ENCODE assay signal across 18 cellular contexts in genomic region chr5:163889369-163889768, GRCh38.
DNase-seq lines count a peak whose midpoint lies in the region; ATAC-seq and TF ChIP-seq lines count a peak whose summit lies in the region.
"Had no signal": no experiment of that assay in that cellular context is flagged by ENCODE, and none has a peak within 500 bp of the region (broad histone marks: within the 10 kb centered on the region; RNA-seq: fewer than 3 reads in every experiment).

No MANE protein-coding gene starts in this region.

- H3K27ac ChIP-seq in SJCRH30 (no peak overlapping the region), suprapubic skin (no peak overlapping the region)
- H3K27ac ChIP-seq: right lobe of liver, WERI-Rb-1 had no signal

- ATAC-seq in HG03342 (IDR thresholded peaks at IDR 0.05; ENCODE audit: unreplicated experiment) (no peak), GM18505 (IDR thresholded peaks at IDR 0.05; ENCODE audit: unreplicated experiment) (no peak)
- ATAC-seq: left ventricle myocardium superior, right lobe of liver had no signal

- H3K36me3 ChIP-seq in SJCRH30 (no peaks in the 10 kb centered on the region), suprapubic skin (no peaks in the 10 kb centered on the region)
- H3K36me3 ChIP-seq: right lobe of liver, WERI-Rb-1 had no signal

- no peak overlapping the region for H3K4me3 ChIP-seq in AG09309 (ENCODE audit: control insufficient read depth, low read depth, low read length)
- no peak overlapping the region for H3K4me3 ChIP-seq in HFF-Myc (replicated peaks; ENCODE audit: low read depth, low read length)
- H3K4me3 ChIP-seq in fibroblast of the aortic adventitia (ENCODE audit: low read depth, low read length), result no peak overlapping the region
- H3K4me3 ChIP-seq in SJCRH30, result no peak overlapping the region
- no peak overlapping the region for H3K4me3 ChIP-seq in suprapubic skin
- H3K4me3 ChIP-seq: right lobe of liver had no signal

- peak; percentile 80 for DNase-seq in AG09309 (ENCODE audit: low read depth)
- DNase-seq in HFF-Myc (ENCODE audit: extremely low read depth, low read depth), result peak; percentile 3
- peak; percentile 26 for DNase-seq in SKM-1 treated with dmso at 0.1 percent for 144 hours (lab: John Stamatoyannopoulos, UW; ENCODE audit: unreplicated experiment)
- peak; percentile 89 for DNase-seq in fibroblast of the aortic adventitia (ENCODE audit: low read depth)
- DNase-seq in SJCRH30, result no peak
- DNase-seq in suprapubic skin (ENCODE audit: low spot score in 2 of 2), result no peak
- DNase-seq: ACHN; activated CD4-positive, alpha-beta memory T cell treated with anti-CD3 and anti-CD28 coated beads, Interleukin-2, amount 10 ng/mL, durations not matched to agents 7 days and 5 days; activated T-cell treated with anti-CD3 and anti-CD28 coated beads, Interleukin-2, amount 50 U/mL, for 48 hours; effector memory CD4-positive, alpha-beta T cell; KBM-7; left ventricle myocardium superior; NCI-H1417; NCI-H82; right lobe of liver; WERI-Rb-1 had no signal

- no peaks in the 10 kb centered on the region for H3K27me3 ChIP-seq in SJCRH30
- H3K27me3 ChIP-seq in suprapubic skin, result no peaks in the 10 kb centered on the region
- H3K27me3 ChIP-seq: right lobe of liver had no signal

- TF ChIP-seq POLR2A in suprapubic skin (IDR thresholded peaks at IDR 0.05) (no peak), GM18505 (IDR thresholded peaks at IDR 0.05; ENCODE audit: borderline replicate concordance, extremely low read depth, insufficient read depth, insufficient read length) (no peak)

- H3K9me3 ChIP-seq in SJCRH30 (replicated peaks) (no peaks in the 10 kb centered on the region), suprapubic skin (peaks cover 4% of the 10 kb centered on the region)
- H3K9me3 ChIP-seq: right lobe of liver had no signal

- no peak for TF ChIP-seq EP300 in suprapubic skin (IDR thresholded peaks at IDR 0.05)

- H3K4me1 ChIP-seq in SJCRH30, result no peaks in the 10 kb centered on the region
- H3K4me1 ChIP-seq in suprapubic skin, result no peaks in the 10 kb centered on the region
- H3K4me1 ChIP-seq: right lobe of liver had no signal

- TF ChIP-seq CTCF in AG09309 (IDR thresholded peaks at IDR 0.05; ENCODE audit: control insufficient read depth, insufficient read depth, low read depth, low read length, missing control alignments) (no peak), HFF-Myc (IDR thresholded peaks at IDR 0.05; ENCODE audit: low read depth, low read length, missing control alignments) (no peak), fibroblast of the aortic adventitia (IDR thresholded peaks at IDR 0.05; ENCODE audit: insufficient read depth, low read length) (no peak), suprapubic skin (IDR thresholded peaks at IDR 0.05) (no peak)

Comparison
In these comparisons a context has a peak if more than half of its experiments do, and no peak if none do; other contexts are left out.
1. DNase-seq: peak in AG09309 (single experiment), HFF-Myc (single experiment), SKM-1 treated with dmso at 0.1 percent for 144 hours (single experiment) and fibroblast of the aortic adventitia (single experiment); none in SJCRH30 (0 of 2) and suprapubic skin (0 of 2).